9 cellular contexts compared by ENCODE assay signal in genomic region chr10:11145498-11145855, GRCh38.
DNase-seq lines count a peak whose midpoint lies in the region; ATAC-seq and TF ChIP-seq lines count a peak whose summit lies in the region.
"Had no signal": no experiment of that assay in that cellular context is flagged by ENCODE, and none has a peak within 500 bp of the region (broad histone marks: within the 10 kb centered on the region; RNA-seq: fewer than 3 reads in every experiment).

No MANE protein-coding gene starts in this region.

- no peaks in the 10 kb centered on the region for H3K27me3 Mint-ChIP-seq in CD4-positive, CD25-positive, alpha-beta regulatory T cell
- H3K27me3 Mint-ChIP-seq in activated CD8-positive, alpha-beta T cell treated with anti-CD3 and anti-CD28 coated beads for 36 hours: no peaks in the 10 kb centered on the region

- TF ChIP-seq POLR2A in sigmoid colon (IDR thresholded peaks at IDR 0.05) (no peak), lower leg skin (IDR thresholded peaks at IDR 0.05) (no peak)

- DNase-seq in CD4-positive, CD25-positive, alpha-beta regulatory T cell: peak; percentile 52 to 94 (median 76)
- peak; percentile 79 for DNase-seq in activated CD8-positive, alpha-beta T cell treated with anti-CD3 and anti-CD28 coated beads for 36 hours
- DNase-seq in aorta (peak in 1 of 2 donors; percentile 66), sigmoid colon (no peak), lower leg skin (ENCODE audit: low spot score in 2 of 2) (no peak)

- no peak for TF ChIP-seq CTCF in activated CD8-positive, alpha-beta T cell treated with anti-CD3 and anti-CD28 coated beads for 36 hours (IDR thresholded peaks at IDR 0.05)
- TF ChIP-seq CTCF in sigmoid colon (IDR thresholded peaks at IDR 0.05): no peak
- TF ChIP-seq CTCF in lower leg skin (IDR thresholded peaks at IDR 0.05): no peak

- peaks cover 0 to 4% (median 0%) of the 10 kb centered on the region in 7 donors for H3K9me3 Mint-ChIP-seq in CD4-positive, CD25-positive, alpha-beta regulatory T cell
- H3K9me3 Mint-ChIP-seq in activated CD8-positive, alpha-beta T cell treated with anti-CD3 and anti-CD28 coated beads for 36 hours: peaks cover 2% of the 10 kb centered on the region

- H3K27ac Mint-ChIP-seq in CD4-positive, CD25-positive, alpha-beta regulatory T cell: peak overlapping the region; percentile 92 to 100 (median 97)
- H3K27ac Mint-ChIP-seq in activated CD8-positive, alpha-beta T cell treated with anti-CD3 and anti-CD28 coated beads for 36 hours: peak overlapping the region; percentile 93

- peak overlapping the region; percentile 56 to 84 (median 80) for H3K4me3 Mint-ChIP-seq in CD4-positive, CD25-positive, alpha-beta regulatory T cell
- peak overlapping the region; percentile 74 for H3K4me3 Mint-ChIP-seq in activated CD8-positive, alpha-beta T cell treated with anti-CD3 and anti-CD28 coated beads for 36 hours

- peak; percentile 85 to 87 for ATAC-seq in CD4-positive, CD25-positive, alpha-beta regulatory T cell (ENCODE audit: low read depth in 2 of 2)
- ATAC-seq in GM21390 (IDR thresholded peaks at IDR 0.05; ENCODE audit: unreplicated experiment) (peak; percentile 83), HG03571 (IDR thresholded peaks at IDR 0.05; ENCODE audit: unreplicated experiment) (peak; percentile 77), aorta (ENCODE audit: low FRiP score) (peak; percentile 47)
- ATAC-seq in activated CD8-positive, alpha-beta T cell treated with anti-CD3 and anti-CD28 coated beads for 36 hours: peak; percentile 63

- intact Hi-C loops in activated CD8-positive, alpha-beta T cell treated with anti-CD3 and anti-CD28 coated beads for 36 hours (cut with micrococcal nuclease): loop anchor here (5.0 kb wide), 1 partner anchor 37 kb away; no protein-coding TSS in a partner anchor
- intact Hi-C loops in aorta (cut with DNase I) (no loop called here), sigmoid colon (cut with DNase I) (no loop called here), lower leg skin (cut with DNase I; ENCODE audit: low total_unique reads) (loop anchor here (10.0 kb wide), 1 partner anchor 969 kb away; no protein-coding TSS in a partner anchor)

- peaks cover 53 to 98% (median 75%) of the 10 kb centered on the region in 4 donors for H3K4me1 Mint-ChIP-seq in CD4-positive, CD25-positive, alpha-beta regulatory T cell
- H3K4me1 Mint-ChIP-seq in activated CD8-positive, alpha-beta T cell treated with anti-CD3 and anti-CD28 coated beads for 36 hours (ENCODE audit: low read depth): peaks cover 86% of the 10 kb centered on the region

- CTCF ChIA-PET in activated CD8-positive, alpha-beta T cell treated with anti-CD3 and anti-CD28 coated beads for 36 hours (lab: Charles Lee): interaction anchor here (0.9 to 10.3 kb wide), 8 partner anchors 9 to 125 kb away, joined by 3 to 100 read pairs (median 6); no protein-coding TSS in a partner anchor

- no peaks in the 10 kb centered on the region for H3K36me3 Mint-ChIP-seq in CD4-positive, CD25-positive, alpha-beta regulatory T cell
- H3K36me3 Mint-ChIP-seq in activated CD8-positive, alpha-beta T cell treated with anti-CD3 and anti-CD28 coated beads for 36 hours (ENCODE audit: low read depth): no peaks in the 10 kb centered on the region

- H3K9me3 ChIP-seq in CD4-positive, CD25-positive, alpha-beta regulatory T cell (ENCODE audit: control insufficient read depth in 2 of 2, low read length in 2 of 2): no peaks in the 10 kb centered on the region
- H3K9me3 ChIP-seq in iPS-20b (ENCODE audit: insufficient read depth, low read depth, low read length): no peaks in the 10 kb centered on the region
- no peaks in the 10 kb centered on the region for H3K9me3 ChIP-seq in aorta (ENCODE audit: control insufficient read depth, low read length)
- no peaks in the 10 kb centered on the region for H3K9me3 ChIP-seq in sigmoid colon

- H3K27ac ChIP-seq in CD4-positive, CD25-positive, alpha-beta regulatory T cell (ENCODE audit: insufficient read depth, low read length, poor library complexity, severe bottlenecking): peak overlapping the region; percentile 94
- H3K27ac ChIP-seq in iPS-20b (ENCODE audit: low read length) (no peak overlapping the region), aorta (ENCODE audit: low read depth in 1 of 2, low read length in 2 of 2) (no peak overlapping the region), sigmoid colon (peak overlapping the region in 1 of 4 donors; percentile 23)
- H3K27ac ChIP-seq: parathyroid adenoma had no signal

- no peaks in the 10 kb centered on the region for H3K27me3 ChIP-seq in CD4-positive, CD25-positive, alpha-beta regulatory T cell (ENCODE audit: control insufficient read depth, insufficient read depth, low read length)
- H3K27me3 ChIP-seq in iPS-20b (ENCODE audit: insufficient read depth, low read length) (no peaks in the 10 kb centered on the region), aorta (ENCODE audit: control insufficient read depth in 1 of 2, insufficient read depth in 2 of 2, low read length in 1 of 2) (no peaks in the 10 kb centered on the region), sigmoid colon (no peaks in the 10 kb centered on the region)

- H3K4me1 ChIP-seq in CD4-positive, CD25-positive, alpha-beta regulatory T cell (ENCODE audit: control insufficient read depth, insufficient read depth, low read length, poor library complexity, severe bottlenecking): peaks cover 82% of the 10 kb centered on the region
- H3K4me1 ChIP-seq in iPS-20b (ENCODE audit: insufficient read depth, low read length) (peaks cover 41% of the 10 kb centered on the region), aorta (ENCODE audit: control insufficient read depth in 1 of 2, insufficient read depth in 2 of 2, low read length in 2 of 2) (peaks cover 2 to 8% of the 10 kb centered on the region in 2 donors), sigmoid colon (peaks cover 0 to 52% (median 35%) of the 10 kb centered on the region in 4 donors)
- H3K4me1 ChIP-seq: parathyroid adenoma had no signal

- no peaks in the 10 kb centered on the region for H3K36me3 ChIP-seq in CD4-positive, CD25-positive, alpha-beta regulatory T cell (ENCODE audit: control insufficient read depth, insufficient read depth, low read length)
- H3K36me3 ChIP-seq in iPS-20b (ENCODE audit: insufficient read depth, low read depth, low read length) (no peaks in the 10 kb centered on the region), aorta (ENCODE audit: control insufficient read depth in 1 of 2, insufficient read depth in 2 of 2, low read length in 1 of 2) (no peaks in the 10 kb centered on the region), sigmoid colon (no peaks in the 10 kb centered on the region)

- WGBS in aorta, 2 donors: 57 to 71% methylated on average over 3 of the region's 3 CpGs
- WGBS in sigmoid colon, 2 donors: 19 to 27% methylated on average over 3 of the region's 3 CpGs
- 66 to 81% methylated on average over 3 of the region's 3 CpGs for WGBS in lower leg skin, 2 donors

- TF ChIP-seq EP300 in sigmoid colon (IDR thresholded peaks at IDR 0.05): no peak

- POLR2A ChIA-PET in activated CD8-positive, alpha-beta T cell treated with anti-CD3 and anti-CD28 coated beads for 36 hours (lab: Charles Lee): interaction anchor here (0.7 to 13.3 kb wide), 9 partner anchors 12 to 245 kb away, joined by 3 to 261 read pairs (median 4); no protein-coding TSS in a partner anchor

- H3K9ac ChIP-seq in iPS-20b (ENCODE audit: low read depth, low read length): peak overlapping the region; percentile 1; the same call in 1 of the 2 replicates
- H3K9ac ChIP-seq: parathyroid adenoma had no signal

- H3K4me3 ChIP-seq in CD4-positive, CD25-positive, alpha-beta regulatory T cell (ENCODE audit: low read depth, low read length): peak overlapping the region; percentile 74
- H3K4me3 ChIP-seq in iPS-20b (ENCODE audit: low read length): peak overlapping the region; percentile 40; the same call in 1 of the 2 replicates
- no peak overlapping the region for H3K4me3 ChIP-seq in aorta (ENCODE audit: low read length in 2 of 2)
- no peak overlapping the region for H3K4me3 ChIP-seq in sigmoid colon
- no peak overlapping the region for H3K4me3 ChIP-seq in lower leg skin (ENCODE audit: low read depth, poor library complexity, severe bottlenecking)

Comparison
In these comparisons a context has a peak if more than half of its experiments do, and no peak if none do; other contexts are left out.
1. DNase-seq: peak in CD4-positive, CD25-positive, alpha-beta regulatory T cell (3 of 3) and activated CD8-positive, alpha-beta T cell treated with anti-CD3 and anti-CD28 coated beads for 36 hours (single experiment); none in sigmoid colon (single experiment) and lower leg skin (0 of 2).
2. H3K4me3 ChIP-seq: peak in CD4-positive, CD25-positive, alpha-beta regulatory T cell (single experiment) and iPS-20b (single experiment); none in aorta (0 of 2), sigmoid colon (0 of 4) and lower leg skin (single experiment).
3. intact Hi-C loops: an anchor here in activated CD8-positive, alpha-beta T cell treated with anti-CD3 and anti-CD28 coated beads for 36 hours (5.0 kb wide) and lower leg skin (10.0 kb wide); none called in aorta and sigmoid colon.
4. Peak in every context shown above with its lines, with median percentiles within 50 percentile points of each other: ATAC-seq.